ENCODE assay signal across 15 cellular contexts in the genomic region with DNA sequence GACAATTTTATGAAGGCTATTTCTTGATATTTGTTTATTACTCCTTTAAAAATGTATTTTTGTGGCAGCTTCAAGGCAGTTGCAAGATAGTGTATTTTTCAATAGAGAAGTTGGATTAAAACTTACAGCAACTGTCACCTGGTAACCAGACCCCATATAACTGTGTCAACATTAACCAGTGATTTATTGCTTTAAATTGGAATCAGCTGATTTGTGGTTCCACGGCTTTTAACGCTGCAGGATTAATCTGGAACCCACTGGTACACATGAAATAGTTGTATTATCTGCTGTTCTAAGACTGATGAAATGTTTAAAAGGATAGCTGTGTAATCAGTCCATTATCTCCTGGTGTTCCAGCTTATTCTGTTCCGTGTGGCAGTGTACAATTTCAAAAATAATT.
DNase-seq lines count a peak whose midpoint lies in the region; ATAC-seq and TF ChIP-seq lines count a peak whose summit lies in the region.
"Had no signal": no experiment of that assay in that cellular context is flagged by ENCODE, and none has a peak within 500 bp of the region (broad histone marks: within the 10 kb centered on the region; RNA-seq: fewer than 3 reads in every experiment).

No MANE protein-coding gene starts in this region.

- H3K36me3 Mint-ChIP-seq in activated naive CD8-positive, alpha-beta T cell treated with anti-CD3 and anti-CD28 coated beads, Interleukin-2, amount 50 U/mL, for 24 hours (ENCODE audit: low read depth) = peaks cover 87% of the 10 kb centered on the region
- H3K36me3 Mint-ChIP-seq in naive thymus-derived CD8-positive, alpha-beta T cell = peaks cover 6 to 98% (median 44%) of the 10 kb centered on the region in 3 donors

- TF ChIP-seq CTCF in HEK293 (tag by site-specific recombination; IDR thresholded peaks at IDR 0.05) = no peak

- no peaks in the 10 kb centered on the region for H3K36me3 ChIP-seq in HEK293 (ENCODE audit: control insufficient read depth in 2 of 2, insufficient read depth in 1 of 2, low read length in 2 of 2)
- H3K36me3 ChIP-seq: MG63, ovary had no signal

- peaks cover 97% of the 10 kb centered on the region for H3K4me1 Mint-ChIP-seq in activated naive CD8-positive, alpha-beta T cell treated with anti-CD3 and anti-CD28 coated beads, Interleukin-2, amount 50 U/mL, for 24 hours
- H3K4me1 Mint-ChIP-seq in naive thymus-derived CD8-positive, alpha-beta T cell = peaks cover 63 to 99% (median 96%) of the 10 kb centered on the region in 4 donors

- H3K4me1 ChIP-seq in HEK293 (ENCODE audit: control insufficient read depth, insufficient read depth, low read length) = peaks cover 13% of the 10 kb centered on the region

- CTCF ChIA-PET in HEK293 (lab: Yijun Ruan, JAX) = interaction anchor here (0.7 kb wide), 1 partner anchor 8 kb away, joined by 4 read pairs; no protein-coding TSS in a partner anchor

- H3K27me3 Mint-ChIP-seq in activated naive CD8-positive, alpha-beta T cell treated with anti-CD3 and anti-CD28 coated beads, Interleukin-2, amount 50 U/mL, for 24 hours = no peaks in the 10 kb centered on the region
- H3K27me3 Mint-ChIP-seq in naive thymus-derived CD8-positive, alpha-beta T cell = no peaks in the 10 kb centered on the region

- no peak overlapping the region for H3K27ac ChIP-seq in HEK293 (ENCODE audit: extremely low read depth, low read depth, low read length)
- H3K27ac ChIP-seq: ovary, testis had no signal

- no peak overlapping the region for H3K4me3 Mint-ChIP-seq in activated naive CD8-positive, alpha-beta T cell treated with anti-CD3 and anti-CD28 coated beads, Interleukin-2, amount 50 U/mL, for 24 hours
- H3K4me3 Mint-ChIP-seq in naive thymus-derived CD8-positive, alpha-beta T cell = peak overlapping the region in 7 of 10 donors; percentile 31 to 67 (median 55)

- POLR2A ChIA-PET in HEK293 (lab: Yijun Ruan, JAX) = no interaction called here
- POLR2A ChIA-PET in naive thymus-derived CD8-positive, alpha-beta T cell (lab: Charles Lee) = interaction anchor here (1.4 to 2.2 kb wide), 2 partner anchors 20 to 29 kb away, joined by 5 to 11 read pairs; no protein-coding TSS in a partner anchor

- peaks cover 9% of the 10 kb centered on the region for H3K9me3 Mint-ChIP-seq in activated naive CD8-positive, alpha-beta T cell treated with anti-CD3 and anti-CD28 coated beads, Interleukin-2, amount 50 U/mL, for 24 hours
- peaks cover 0 to 1% (median 0%) of the 10 kb centered on the region in 9 donors for H3K9me3 Mint-ChIP-seq in naive thymus-derived CD8-positive, alpha-beta T cell

- peak; percentile 30 for DNase-seq in NOMO-1 treated with DMSO at 0.1 percent for 48 hours (lab: John Stamatoyannopoulos, UW; ENCODE audit: unreplicated experiment)
- no peak for DNase-seq in NOMO-1 treated with dmso at 0.1 percent for 144 hours (lab: John Stamatoyannopoulos, UW; ENCODE audit: unreplicated experiment)
- DNase-seq in activated naive CD8-positive, alpha-beta T cell treated with anti-CD3 and anti-CD28 coated beads, Interleukin-2, amount 50 U/mL, for 24 hours = no peak
- DNase-seq in naive thymus-derived CD8-positive, alpha-beta T cell = no peak
- DNase-seq in kidney glomerular epithelial cell (lab: John Stamatoyannopoulos, UW) = no peak
- DNase-seq: activated T-cell treated with anti-CD3 and anti-CD28 coated beads, Interleukin-2, amount 50 U/mL, for 1 hour; DMS 273 treated with DMSO at 0.1 percent for 48 hours; mesendoderm; MG63; ovary; spleen had no signal

- H3K4me3 ChIP-seq in HEK293 (ENCODE audit: low read depth, low read length) = no peak overlapping the region
- H3K4me3 ChIP-seq: MG63, ovary, testis had no signal

- no peak for ATAC-seq in activated naive CD8-positive, alpha-beta T cell treated with anti-CD3 and anti-CD28 coated beads, Interleukin-2, amount 50 U/mL, for 24 hours
- no peak for ATAC-seq in naive thymus-derived CD8-positive, alpha-beta T cell
- no peak for ATAC-seq in HG02938 (IDR thresholded peaks at IDR 0.05; ENCODE audit: unreplicated experiment)
- no peak for ATAC-seq in HG03175 (IDR thresholded peaks at IDR 0.05; ENCODE audit: unreplicated experiment)

- peak overlapping the region; percentile 90 for H3K27ac Mint-ChIP-seq in activated naive CD8-positive, alpha-beta T cell treated with anti-CD3 and anti-CD28 coated beads, Interleukin-2, amount 50 U/mL, for 24 hours
- H3K27ac Mint-ChIP-seq in naive thymus-derived CD8-positive, alpha-beta T cell = peak overlapping the region in 9 of 10 donors; percentile 53 to 90 (median 74)

- H3K9me3 ChIP-seq in HEK293 (ENCODE audit: control insufficient read depth, insufficient read depth, low read depth, low read length) = no peaks in the 10 kb centered on the region
- H3K9me3 ChIP-seq: MG63, ovary, testis had no signal

TF ChIP-seq in HEK293, 187 proteins besides CTCF, POLR2A, EP300 and RAD21 (continues in another document):
- TF ChIP-seq SP7 (tag by site-specific recombination; IDR thresholded peaks at IDR 0.05) = no peak
- TF ChIP-seq, protein P1, sequence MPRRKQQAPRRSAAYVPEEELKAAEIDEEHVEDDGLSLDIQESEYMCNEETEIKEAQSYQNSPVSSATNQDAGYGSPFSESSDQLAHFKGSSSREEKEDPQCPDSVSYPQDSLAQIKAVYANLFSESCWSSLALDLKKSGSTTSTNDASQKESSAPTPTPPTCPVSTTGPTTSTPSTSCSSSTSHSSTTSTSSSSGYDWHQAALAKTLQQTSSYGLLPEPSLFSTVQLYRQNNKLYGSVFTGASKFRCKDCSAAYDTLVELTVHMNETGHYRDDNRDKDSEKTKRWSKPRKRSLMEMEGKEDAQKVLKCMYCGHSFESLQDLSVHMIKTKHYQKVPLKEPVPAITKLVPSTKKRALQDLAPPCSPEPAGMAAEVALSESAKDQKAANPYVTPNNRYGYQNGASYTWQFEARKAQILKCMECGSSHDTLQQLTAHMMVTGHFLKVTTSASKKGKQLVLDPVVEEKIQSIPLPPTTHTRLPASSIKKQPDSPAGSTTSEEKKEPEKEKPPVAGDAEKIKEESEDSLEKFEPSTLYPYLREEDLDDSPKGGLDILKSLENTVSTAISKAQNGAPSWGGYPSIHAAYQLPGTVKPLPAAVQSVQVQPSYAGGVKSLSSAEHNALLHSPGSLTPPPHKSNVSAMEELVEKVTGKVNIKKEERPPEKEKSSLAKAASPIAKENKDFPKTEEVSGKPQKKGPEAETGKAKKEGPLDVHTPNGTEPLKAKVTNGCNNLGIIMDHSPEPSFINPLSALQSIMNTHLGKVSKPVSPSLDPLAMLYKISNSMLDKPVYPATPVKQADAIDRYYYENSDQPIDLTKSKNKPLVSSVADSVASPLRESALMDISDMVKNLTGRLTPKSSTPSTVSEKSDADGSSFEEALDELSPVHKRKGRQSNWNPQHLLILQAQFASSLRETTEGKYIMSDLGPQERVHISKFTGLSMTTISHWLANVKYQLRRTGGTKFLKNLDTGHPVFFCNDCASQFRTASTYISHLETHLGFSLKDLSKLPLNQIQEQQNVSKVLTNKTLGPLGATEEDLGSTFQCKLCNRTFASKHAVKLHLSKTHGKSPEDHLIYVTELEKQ (tag by site-specific recombination; IDR thresholded peaks at IDR 0.05; ENCODE audit: borderline replicate concordance) = no peak
- no peak for TF ChIP-seq ZBTB20 (tag by site-specific recombination; IDR thresholded peaks at IDR 0.05)
- TF ChIP-seq, protein P2, sequence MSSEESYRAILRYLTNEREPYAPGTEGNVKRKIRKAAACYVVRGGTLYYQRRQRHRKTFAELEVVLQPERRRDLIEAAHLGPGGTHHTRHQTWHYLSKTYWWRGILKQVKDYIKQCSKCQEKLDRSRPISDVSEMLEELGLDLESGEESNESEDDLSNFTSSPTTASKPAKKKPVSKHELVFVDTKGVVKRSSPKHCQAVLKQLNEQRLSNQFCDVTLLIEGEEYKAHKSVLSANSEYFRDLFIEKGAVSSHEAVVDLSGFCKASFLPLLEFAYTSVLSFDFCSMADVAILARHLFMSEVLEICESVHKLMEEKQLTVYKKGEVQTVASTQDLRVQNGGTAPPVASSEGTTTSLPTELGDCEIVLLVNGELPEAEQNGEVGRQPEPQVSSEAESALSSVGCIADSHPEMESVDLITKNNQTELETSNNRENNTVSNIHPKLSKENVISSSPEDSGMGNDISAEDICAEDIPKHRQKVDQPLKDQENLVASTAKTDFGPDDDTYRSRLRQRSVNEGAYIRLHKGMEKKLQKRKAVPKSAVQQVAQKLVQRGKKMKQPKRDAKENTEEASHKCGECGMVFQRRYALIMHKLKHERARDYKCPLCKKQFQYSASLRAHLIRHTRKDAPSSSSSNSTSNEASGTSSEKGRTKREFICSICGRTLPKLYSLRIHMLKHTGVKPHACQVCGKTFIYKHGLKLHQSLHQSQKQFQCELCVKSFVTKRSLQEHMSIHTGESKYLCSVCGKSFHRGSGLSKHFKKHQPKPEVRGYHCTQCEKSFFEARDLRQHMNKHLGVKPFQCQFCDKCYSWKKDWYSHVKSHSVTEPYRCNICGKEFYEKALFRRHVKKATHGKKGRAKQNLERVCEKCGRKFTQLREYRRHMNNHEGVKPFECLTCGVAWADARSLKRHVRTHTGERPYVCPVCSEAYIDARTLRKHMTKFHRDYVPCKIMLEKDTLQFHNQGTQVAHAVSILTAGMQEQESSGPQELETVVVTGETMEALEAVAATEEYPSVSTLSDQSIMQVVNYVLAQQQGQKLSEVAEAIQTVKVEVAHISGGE (tag by site-specific recombination; conservative IDR thresholded peaks at IDR 0.05; ENCODE audit: low read depth) = no peak
- TF ChIP-seq ZNF366 (tag by site-specific recombination; conservative IDR thresholded peaks at IDR 0.05) = peak; percentile 63
- TF ChIP-seq, protein P3, sequence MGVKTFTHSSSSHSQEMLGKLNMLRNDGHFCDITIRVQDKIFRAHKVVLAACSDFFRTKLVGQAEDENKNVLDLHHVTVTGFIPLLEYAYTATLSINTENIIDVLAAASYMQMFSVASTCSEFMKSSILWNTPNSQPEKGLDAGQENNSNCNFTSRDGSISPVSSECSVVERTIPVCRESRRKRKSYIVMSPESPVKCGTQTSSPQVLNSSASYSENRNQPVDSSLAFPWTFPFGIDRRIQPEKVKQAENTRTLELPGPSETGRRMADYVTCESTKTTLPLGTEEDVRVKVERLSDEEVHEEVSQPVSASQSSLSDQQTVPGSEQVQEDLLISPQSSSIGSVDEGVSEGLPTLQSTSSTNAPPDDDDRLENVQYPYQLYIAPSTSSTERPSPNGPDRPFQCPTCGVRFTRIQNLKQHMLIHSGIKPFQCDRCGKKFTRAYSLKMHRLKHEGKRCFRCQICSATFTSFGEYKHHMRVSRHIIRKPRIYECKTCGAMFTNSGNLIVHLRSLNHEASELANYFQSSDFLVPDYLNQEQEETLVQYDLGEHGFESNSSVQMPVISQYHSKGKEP (tag by site-specific recombination; IDR thresholded peaks at IDR 0.05) = peak; percentile 66; the same call in 1 of the 2 replicates
- no peak for TF ChIP-seq RBAK (tag by site-specific recombination; IDR thresholded peaks at IDR 0.05)
- no peak for TF ChIP-seq ZNF114 (tag by site-specific recombination; IDR thresholded peaks at IDR 0.05)
- TF ChIP-seq ZNF394 (tag by site-specific recombination; IDR thresholded peaks at IDR 0.05; ENCODE audit: borderline replicate concordance) = no peak
- no peak for TF ChIP-seq EGR2 (tag by site-specific recombination; IDR thresholded peaks at IDR 0.05; ENCODE audit: low read depth)
- no peak for TF ChIP-seq ZFP3 (tag by site-specific recombination; IDR thresholded peaks at IDR 0.05; ENCODE audit: low read depth)
